10 cellular contexts compared by ENCODE assay signal in the genomic region with DNA sequence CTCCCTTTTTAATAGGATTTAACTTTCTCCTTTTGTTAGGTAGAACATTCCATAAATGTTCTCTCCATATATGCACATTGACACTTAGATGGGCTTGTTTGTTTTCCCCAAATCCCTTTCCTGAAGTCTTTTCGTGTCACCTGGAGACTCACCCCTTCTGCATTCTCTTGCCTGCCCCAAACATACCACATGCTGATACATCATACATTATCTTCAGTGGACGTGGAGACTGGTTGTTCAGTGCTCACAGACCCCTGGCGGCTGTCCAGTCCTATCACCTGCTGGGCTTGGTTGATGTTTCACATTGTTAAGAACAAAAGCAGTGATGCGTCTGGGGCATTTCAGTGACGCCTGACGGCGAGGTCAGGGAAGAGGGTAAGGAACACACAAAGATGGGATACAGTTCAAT. TPM values are rescaled to one million over a fixed set of nuclear protein-coding genes. Genes with fewer than 3 reads are reported as not detected.
DNase-seq lines count a peak whose midpoint lies in the region; ATAC-seq lines count a peak whose summit lies in the region.
"Had no signal": no experiment of that assay in that cellular context is flagged by ENCODE, and none has a peak within 500 bp of the region (broad histone marks: within the 10 kb centered on the region; RNA-seq: fewer than 3 reads in every experiment).

No MANE protein-coding gene starts in this region.

- CTCF ChIA-PET in CD8-positive, alpha-beta memory T cell (lab: Charles Lee) = interaction anchor here (2.7 to 6.2 kb wide), 3 partner anchors 21 to 59 kb away, joined by 9 to 126 read pairs (median 116); partner anchors contain the start of gene BTG2

- H3K4me1 Mint-ChIP-seq in CD8-positive, alpha-beta memory T cell = peaks cover 48 to 51% (median 50%) of the 10 kb centered on the region in 3 donors
- H3K4me1 Mint-ChIP-seq in T-helper 17 cell = peaks cover 41% of the 10 kb centered on the region

- no peaks in the 10 kb centered on the region for H3K9me3 Mint-ChIP-seq in CD8-positive, alpha-beta memory T cell

- H3K36me3 ChIP-seq in CD8-positive, alpha-beta memory T cell (ENCODE audit: insufficient read depth, low read length) = no peaks in the 10 kb centered on the region
- no peaks in the 10 kb centered on the region for H3K36me3 ChIP-seq in mucosa of rectum (ENCODE audit: control insufficient read depth in 2 of 2, insufficient read depth in 2 of 2, low read length in 2 of 2)

- H3K4me3 Mint-ChIP-seq in CD8-positive, alpha-beta memory T cell = peak overlapping the region in 2 of 7 donors; percentile 36 to 78
- no peak overlapping the region for H3K4me3 Mint-ChIP-seq in T-helper 17 cell

- no peaks in the 10 kb centered on the region for H3K27me3 ChIP-seq in CD8-positive, alpha-beta memory T cell (ENCODE audit: insufficient read depth, low read length, poor library complexity, severe bottlenecking)
- no peaks in the 10 kb centered on the region for H3K27me3 ChIP-seq in mucosa of rectum (ENCODE audit: control insufficient read depth in 2 of 2, insufficient read depth in 2 of 2, low read length in 2 of 2)

- POLR2A ChIA-PET in CD8-positive, alpha-beta memory T cell (lab: Charles Lee) = interaction anchor here (1.8 to 9.8 kb wide), 3 partner anchors 9 to 40 kb away, joined by 16 to 261 read pairs (median 140); partner anchors contain the start of gene BTG2

- H3K4me1 ChIP-seq in CD8-positive, alpha-beta memory T cell (ENCODE audit: insufficient read depth, low read length) = peaks cover 47% of the 10 kb centered on the region
- peaks cover 43 to 55% of the 10 kb centered on the region in 2 donors for H3K4me1 ChIP-seq in mucosa of rectum (ENCODE audit: control insufficient read depth in 2 of 2, insufficient read depth in 2 of 2, low read length in 2 of 2)

- peak overlapping the region; percentile 87 to 99 (median 98) for H3K27ac Mint-ChIP-seq in CD8-positive, alpha-beta memory T cell
- H3K27ac Mint-ChIP-seq in T-helper 17 cell = peak overlapping the region; percentile 97

- ATAC-seq in T-helper 17 cell (no peak), GM21526 (IDR thresholded peaks at IDR 0.05; ENCODE audit: low FRiP score, unreplicated experiment) (no peak), GM18870 (IDR thresholded peaks at IDR 0.05; ENCODE audit: unreplicated experiment) (no peak), HG03280 (IDR thresholded peaks at IDR 0.05; ENCODE audit: unreplicated experiment) (no peak)
- ATAC-seq: stimulated activated naive CD8-positive, alpha-beta T cell treated with anti-CD3 and anti-CD28 coated beads, Interleukin-15, Interleukin-2, amounts not matched to agents 100 U/mL and 50 U/mL, for 24 hours had no signal

- no peak overlapping the region for H3K27ac ChIP-seq in CD8-positive, alpha-beta memory T cell (ENCODE audit: low read depth, low read length)
- H3K27ac ChIP-seq in mucosa of rectum (ENCODE audit: low read depth in 2 of 2, low read length in 2 of 2) = peak overlapping the region; percentile 93 to 99

- peak in 1 of 5 donors; percentile 37 for DNase-seq in CD8-positive, alpha-beta memory T cell
- DNase-seq in HuH-7.5 (ENCODE audit: low spot score) (peak; percentile 23), T-helper 17 cell (no peak)
- DNase-seq in stimulated activated CD4-positive, alpha-beta T cell treated with anti-CD3 and anti-CD28 coated beads, Interleukin-4, amount 100 ng/mL, for 24 hours = no peak
- DNase-seq: activated CD4-positive, CD25-positive, alpha-beta regulatory T cell; stimulated activated naive CD8-positive, alpha-beta T cell treated with anti-CD3 and anti-CD28 coated beads, Interleukin-15, Interleukin-2, amounts not matched to agents 100 U/mL and 50 U/mL, for 24 hours had no signal

- H3K4me3 ChIP-seq in CD8-positive, alpha-beta memory T cell (ENCODE audit: low read length) = no peak overlapping the region
- peak overlapping the region in 1 of 2 donors; percentile 37 for H3K4me3 ChIP-seq in mucosa of rectum (ENCODE audit: low read length in 2 of 2)

- H3K9ac ChIP-seq in mucosa of rectum (ENCODE audit: low read depth in 1 of 2, low read length in 2 of 2) = peak overlapping the region; percentile 23 to 52

- H3K27me3 Mint-ChIP-seq in CD8-positive, alpha-beta memory T cell = peaks cover 0 to 3% of the 10 kb centered on the region in 2 donors
- H3K27me3 Mint-ChIP-seq in T-helper 17 cell = no peaks in the 10 kb centered on the region

- peaks cover 0 to 1% (median 0%) of the 10 kb centered on the region in 3 donors for H3K36me3 Mint-ChIP-seq in CD8-positive, alpha-beta memory T cell
- no peaks in the 10 kb centered on the region for H3K36me3 Mint-ChIP-seq in T-helper 17 cell (ENCODE audit: low read depth)

- no peaks in the 10 kb centered on the region for H3K9me3 ChIP-seq in CD8-positive, alpha-beta memory T cell (ENCODE audit: low read length)
- no peaks in the 10 kb centered on the region for H3K9me3 ChIP-seq in T-helper 17 cell (ENCODE audit: control insufficient read depth, low read length, poor library complexity, severe bottlenecking)
- H3K9me3 ChIP-seq in mucosa of rectum (ENCODE audit: control insufficient read depth in 2 of 2, low read length in 2 of 2) = no peaks in the 10 kb centered on the region

RNA-seq across cellular contexts. Expression of gene FMOD, which starts 22.2 kb away (rescaled TPM):
- 1 to 10 TPM in 1 of 2 experiments, under 1 TPM in 1; 0.51 to 1.2 TPM for total RNA-seq in CD8-positive, alpha-beta memory T cell
- polyA plus RNA-seq in CD8-positive, alpha-beta memory T cell = not detected
- not detected for total RNA-seq in T-helper 17 cell

RNA-seq across cellular contexts. Expression of gene BTG2, which starts 23.4 kb away (rescaled TPM):
- 100 to 1,000 TPM in 1 of 2 experiments, 10 to 100 TPM in 1; 97.8 to 102 TPM for total RNA-seq in CD8-positive, alpha-beta memory T cell
- polyA plus RNA-seq in CD8-positive, alpha-beta memory T cell = 138 TPM
- 100 to 1,000 TPM; 584 to 606 TPM for total RNA-seq in T-helper 17 cell

Comparison
In these comparisons a context has a peak if more than half of its experiments do, and no peak if none do; other contexts are left out.
1. RNA of gene BTG2, which starts 23.4 kb away (total RNA-seq): 584 to 606 TPM in T-helper 17 cell; 97.8 to 102 TPM in CD8-positive, alpha-beta memory T cell; every median in the first group is over 4 times any median in the second.